Comparison of ENCODE assay signal across 12 cellular contexts in genomic region chr17:50920891-50921595, GRCh38. TPM values are rescaled to one million over a fixed set of nuclear protein-coding genes. Genes with fewer than 3 reads are reported as not detected.
DNase-seq lines count a peak whose midpoint lies in the region; ATAC-seq, FAIRE-seq and TF ChIP-seq lines count a peak whose summit lies in the region.
"Had no signal": no experiment of that assay in that cellular context is flagged by ENCODE, and none has a peak within 500 bp of the region (broad histone marks: within the 10 kb centered on the region; RNA-seq: fewer than 3 reads in every experiment).

No MANE protein-coding gene starts in this region.

- H2AFZ ChIP-seq in HepG2 (ENCODE audit: low read length), result no peak overlapping the region

- H3K4me2 ChIP-seq in HepG2 (ENCODE audit: low read depth, low read length), result peak overlapping the region; percentile 55

- 0 out of 2 replicates have a peak overlapping the region, but pooled peaks have one; percentile 9 for H3K9ac ChIP-seq in HepG2 (ENCODE audit: insufficient read depth, low read depth, low read length)

- H3K4me3 ChIP-seq in heart left ventricle (no peak overlapping the region), right atrium auricular region (no peak overlapping the region), HepG2 (replicated peaks in 1 of 3; ENCODE audit: insufficient read depth in 1 of 3, low read depth in 2 of 3, low read length in 3 of 3) (peak overlapping the region in 1 of 3 experiments; percentile 45; a peak in 1 of 6 replicates), transverse colon (no peak overlapping the region)
- H3K4me3 ChIP-seq: pancreas had no signal

- peak overlapping the region in 7 of 12 donors; percentile 77 to 89 (median 85) for H3K27ac ChIP-seq in heart left ventricle
- H3K27ac ChIP-seq in right atrium auricular region, result peak overlapping the region in 1 of 2 donors; percentile 68
- H3K27ac ChIP-seq in angular gyrus (ENCODE audit: low read depth, low read length), result peak overlapping the region; percentile 41
- no peak overlapping the region for H3K27ac ChIP-seq in HepG2 (ENCODE audit: extremely low read length, insufficient read depth, low read length)
- peak overlapping the region; percentile 81 to 93 (median 91) for H3K27ac ChIP-seq in transverse colon

- peak; percentile 37 for FAIRE-seq in HepG2 (lab: Jason Lieb, UNC)
- FAIRE-seq: pancreas had no signal

- TF ChIP-seq RAD21 in HepG2 (CRISPR knock-in tag; IDR thresholded peaks at IDR 0.05), result no peak

- 76 to 78% (median 77%) methylated on average over 16 of the region's 16 CpGs for WGBS in heart left ventricle, 4 donors
- WGBS in HepG2 (ENCODE audit: low lambda C conversion rate), result 38% methylated on average over 16 of the region's 16 CpGs
- 69% methylated on average over 16 of the region's 16 CpGs; no CpG with 5 or more reads in 1 of the 2 donors for WGBS in transverse colon (ENCODE audit: low coverage in 1 of 2), 2 donors

- POLR2A ChIA-PET in HepG2 (lab: Yijun Ruan, JAX), result interaction anchor here (1.2 to 11.0 kb wide), 5 partner anchors 10 to 65 kb away, joined by 3 to 177 read pairs (median 46); partner anchors contain the start of gene TOB1

- BruUV-seq in HepG2 (replicated peaks; lab: Mats Ljungman, UMichigan), result no TSS peak

- no peaks in the 10 kb centered on the region for H3K36me3 ChIP-seq in heart left ventricle
- H3K36me3 ChIP-seq in right atrium auricular region, result no peaks in the 10 kb centered on the region
- no peaks in the 10 kb centered on the region for H3K36me3 ChIP-seq in HepG2 (replicated peaks in 1 of 2; ENCODE audit: control insufficient read depth in 1 of 2, insufficient read depth in 2 of 2, low read length in 2 of 2)
- no peaks in the 10 kb centered on the region for H3K36me3 ChIP-seq in transverse colon
- H3K36me3 ChIP-seq: pancreas had no signal

- H3K9me3 ChIP-seq in heart left ventricle, result no peaks in the 10 kb centered on the region
- no peaks in the 10 kb centered on the region for H3K9me3 ChIP-seq in right atrium auricular region
- no peaks in the 10 kb centered on the region for H3K9me3 ChIP-seq in HepG2 (ENCODE audit: low read length)
- H3K9me3 ChIP-seq in transverse colon, result no peaks in the 10 kb centered on the region
- H3K9me3 ChIP-seq: pancreas had no signal

- peaks cover 13 to 66% (median 48%) of the 10 kb centered on the region in 12 donors for H3K4me1 ChIP-seq in heart left ventricle
- peaks cover 0 to 41% of the 10 kb centered on the region in 2 donors for H3K4me1 ChIP-seq in right atrium auricular region
- H3K4me1 ChIP-seq in HepG2 (ENCODE audit: insufficient read depth, low read length), result peaks cover 88% of the 10 kb centered on the region
- peaks cover 24 to 81% (median 63%) of the 10 kb centered on the region in 4 donors for H3K4me1 ChIP-seq in transverse colon

- H3K36me3 Mint-ChIP-seq in activated T-cell treated with anti-CD3 and anti-CD28 coated beads, Interleukin-2, amount 50 U/mL, for 4 hours (ENCODE audit: insufficient read depth), result no peaks in the 10 kb centered on the region

- TF ChIP-seq CTCF in heart left ventricle (IDR thresholded peaks at IDR 0.05) (no peak), right atrium auricular region (IDR thresholded peaks at IDR 0.05) (no peak), HepG2 (CRISPR knock-in tag; IDR thresholded peaks at IDR 0.05) (no peak), transverse colon (IDR thresholded peaks at IDR 0.05) (no peak)

- H3K79me2 ChIP-seq in HepG2 (ENCODE audit: insufficient read depth, low read length), result no peaks in the 10 kb centered on the region

- no peaks in the 10 kb centered on the region for H3K9me3 Mint-ChIP-seq in activated T-cell treated with anti-CD3 and anti-CD28 coated beads, Interleukin-2, amount 50 U/mL, for 4 hours
- H3K9me3 Mint-ChIP-seq: activated T-helper 2 cell treated with anti-CD3 and anti-CD28 coated beads, Interferon-gamma antibody, Interleukin-2, Interleukin-4, amounts not matched to agents 10 μg/mL and 5 μg/mL and 100 μg/mL, durations not matched to agents 14 hours and 24 hours and 36 hours had no signal

- H4K20me1 ChIP-seq in HepG2 (ENCODE audit: insufficient read depth, low read length), result no peaks in the 10 kb centered on the region

- no peak overlapping the region for H3K4me3 Mint-ChIP-seq in activated T-cell treated with anti-CD3 and anti-CD28 coated beads, Interleukin-2, amount 50 U/mL, for 4 hours

- CTCF ChIA-PET in HepG2 (lab: Yijun Ruan, JAX; ENCODE audit: low intra/inter-chr PET ratio, low total read pairs), result no interaction called here

- H3K27me3 Mint-ChIP-seq in activated T-cell treated with anti-CD3 and anti-CD28 coated beads, Interleukin-2, amount 50 U/mL, for 4 hours (ENCODE audit: low read depth), result no peaks in the 10 kb centered on the region

- in situ Hi-C loops in HepG2 (cut with HindIII; ENCODE audit: extremely low pct_ligation_motif_present, low pct_unique_long_range_greater_than_20kb), result no loop called here
- in situ Hi-C loops in transverse colon (cut with MboI; ENCODE audit: low pct_ligation_motif_present in 1 of 4, low pct_unique_long_range_greater_than_20kb in 1 of 4, low sequenced_read_pairs in 3 of 4), result no loop called here

- ATAC-seq in heart left ventricle, result no peak
- ATAC-seq in HepG2, result no peak; the same call in 2 of the 3 replicates
- ATAC-seq in sciatic nerve, result no peak
- ATAC-seq in activated T-cell treated with anti-CD3 and anti-CD28 coated beads, Interleukin-2, amount 50 U/mL, for 4 hours, result no peak
- ATAC-seq: pancreas had no signal

- H3K4me1 Mint-ChIP-seq in activated T-cell treated with anti-CD3 and anti-CD28 coated beads, Interleukin-2, amount 50 U/mL, for 4 hours (ENCODE audit: low read depth), result peaks cover 41% of the 10 kb centered on the region

- TF ChIP-seq POLR2A in heart left ventricle (IDR thresholded peaks at IDR 0.05) (no peak), HepG2 (IDR thresholded peaks at IDR 0.05; ENCODE audit: insufficient read depth in 1 of 2, low read depth in 2 of 2, low read length in 2 of 2) (no peak), transverse colon (IDR thresholded peaks at IDR 0.05) (no peak)

- DNase-seq in heart left ventricle (no peak), right atrium auricular region (ENCODE audit: low spot score) (no peak), HepG2 (ENCODE audit: low spot score) (no peak), transverse colon (peak; percentile 60), AML-193 (lab: John Stamatoyannopoulos, UW) (no peak), sciatic nerve (ENCODE audit: low spot score) (no peak)
- DNase-seq in activated T-cell treated with anti-CD3 and anti-CD28 coated beads, Interleukin-2, amount 50 U/mL, for 4 hours, result no peak
- DNase-seq: effector CD4-positive, alpha-beta T cell; NCI-H2171 treated with DMSO at 0.1 percent for 48 hours had no signal

- TF ChIP-seq EP300 in HepG2 (IDR thresholded peaks at IDR 0.05; ENCODE audit: low read depth in 2 of 2, low read length in 2 of 2) (no peak), HepG2 (CRISPR knock-in tag; IDR thresholded peaks at IDR 0.05; ENCODE audit: borderline replicate concordance) (no peak), transverse colon (IDR thresholded peaks at IDR 0.05; ENCODE audit: low read depth) (no peak)

- intact Hi-C loops in heart left ventricle (cut with DNase I) (no loop called here), HepG2 (cut with micrococcal nuclease; ENCODE audit: unreplicated experiment) (no loop called here), transverse colon (cut with DNase I; ENCODE audit: low total_unique reads) (no loop called here), sciatic nerve (cut with DNase I) (no loop called here)

- H3K27me3 ChIP-seq in heart left ventricle (no peaks in the 10 kb centered on the region), right atrium auricular region (no peaks in the 10 kb centered on the region), HepG2 (ENCODE audit: control insufficient read depth in 1 of 2, insufficient read depth in 2 of 2, low read length in 2 of 2) (0 out of 5 replicates have a peak, but pooled peaks cover 0 to 2% of the 10 kb centered on the region in 2 experiments), transverse colon (no peaks in the 10 kb centered on the region)
- H3K27me3 ChIP-seq: pancreas had no signal

TF ChIP-seq in HepG2, 621 proteins besides CTCF, POLR2A, EP300 and RAD21 (continues in another document):
- TF ChIP-seq ZNF121 (CRISPR knock-in tag; IDR thresholded peaks at IDR 0.05) (peak; percentile 67; the same call in 1 of the 2 replicates), ZNF878 (CRISPR knock-in tag; IDR thresholded peaks at IDR 0.05) (no peak)

RNA-seq across cellular contexts. Expression of gene TOB1, which starts 54.9 kb away (rescaled TPM):
- total RNA-seq in heart left ventricle, result 100 to 1,000 TPM in 4 of 9 donors, 10 to 100 TPM in 5; 38.3 to 136 (median 88.7) TPM
- 10 to 100 TPM; 22.2 to 34.2 TPM for polyA plus RNA-seq in heart left ventricle
- 10 to 100 TPM; 29.0 to 31.0 TPM for total RNA-seq in right atrium auricular region
- 19.4 and 21.9 TPM in 2 replicates for total RNA-seq in HepG2 (2016; rRNA removed; fragmentation: Illumina TruSeq; extraction: Trizol)
- 4.8 and 6.1 TPM in 2 replicates for total RNA-seq in HepG2 (2016; cell fraction: cytosol; rRNA removed; fragmentation: Illumina TruSeq; extraction: Trizol; ENCODE audit: low read depth)
- 15.4 and 18.3 TPM in 2 replicates for total RNA-seq in HepG2 (2016; cell fraction: insoluble cytoplasmic fraction; rRNA removed; fragmentation: Illumina TruSeq; extraction: Trizol)
- total RNA-seq in HepG2 (2016; cell fraction: membrane; rRNA removed; fragmentation: Illumina TruSeq; extraction: Trizol), result 17.3 and 20.5 TPM in 2 replicates
- total RNA-seq in HepG2 (2016; cell fraction: nucleus; rRNA removed; fragmentation: Illumina TruSeq; extraction: Trizol), result 32.5 and 39.5 TPM in 2 replicates
- polyA plus RNA-seq in HepG2 (2011; rRNA removed), result 52.5 and 57.7 TPM in 2 replicates
- polyA plus RNA-seq in HepG2 (2011; cell fraction: cytosol; rRNA removed), result 34.6 and 53.8 TPM in 2 replicates
- polyA plus RNA-seq in HepG2 (2011; cell fraction: nucleus; rRNA removed), result 22.7 and 27.8 TPM in 2 replicates
- 77.1 and 86.3 TPM in 2 replicates for polyA plus RNA-seq in HepG2 (2012)
- 11.4 and 11.5 TPM in 2 replicates for polyA plus RNA-seq in HepG2 (2016; cell fraction: cytosol; fragmentation: Illumina TruSeq; extraction: Trizol; ENCODE audit: low read depth)
- polyA plus RNA-seq in HepG2 (2016; cell fraction: insoluble cytoplasmic fraction; fragmentation: Illumina TruSeq; extraction: Trizol; ENCODE audit: low read depth), result 38.0 and 41.3 TPM in 2 replicates
- 23.3 and 26.8 TPM in 2 replicates for polyA plus RNA-seq in HepG2 (2016; cell fraction: membrane; fragmentation: Illumina TruSeq; extraction: Trizol; ENCODE audit: low read depth)
- polyA plus RNA-seq in HepG2 (2016; cell fraction: nucleus; fragmentation: Illumina TruSeq; extraction: Trizol; ENCODE audit: insufficient read depth, low read depth), result 96.0 and 102 TPM in 2 replicates
- 82.9 and 106 TPM in 2 replicates for polyA minus RNA-seq in HepG2 (2011; rRNA and poly(A)+ RNA removed; ENCODE audit: low replicate concordance)
- 53.5 and 57.1 TPM in 2 replicates for polyA minus RNA-seq in HepG2 (2011; cell fraction: cytosol; rRNA and poly(A)+ RNA removed)
- polyA minus RNA-seq in HepG2 (2011; cell fraction: nucleus; rRNA and poly(A)+ RNA removed), result 28.7 and 29.6 TPM in 2 replicates
- 10 to 100 TPM; 69.1 to 88.3 (median 75.5) TPM for total RNA-seq in transverse colon
- total RNA-seq in sciatic nerve, result 114 TPM
- total RNA-seq in activated T-cell treated with anti-CD3 and anti-CD28 coated beads, Interleukin-2, amount 50 U/mL, for 4 hours, result 10 to 100 TPM; 29.4 to 31.0 (median 30.9) TPM
